1 cellular context compared by ENCODE assay signal in genomic region chr1:223717695-223718363, GRCh38.
TF ChIP-seq lines count a peak whose summit lies in the region.

No MANE protein-coding gene starts in this region.

TF ChIP-seq in IMR-90, 13 proteins besides CTCF, POLR2A, EP300 and RAD21 (continued from another document):
- no peak for TF ChIP-seq CEBPB (IDR thresholded peaks at IDR 0.05; ENCODE audit: low read depth, low read length)
- TF ChIP-seq RCOR1 (IDR thresholded peaks at IDR 0.05; ENCODE audit: insufficient replicate concordance, low read length) = no peak
- TF ChIP-seq ELK1 (IDR thresholded peaks at IDR 0.05; ENCODE audit: borderline replicate concordance, low read depth, low read length) = no peak
- no peak for TF ChIP-seq CHD1 (IDR thresholded peaks at IDR 0.05; ENCODE audit: low read depth, low read length)
- TF ChIP-seq MAFK (IDR thresholded peaks at IDR 0.05; ENCODE audit: low read depth, low read length) = no peak
TF ChIP-seq in IMR-90: peak in this region for 0.
